In genomic region chr7:40700653-40701475, GRCh38 we compare ENCODE assay signal across 9 cellular contexts.
DNase-seq lines count a peak whose midpoint lies in the region; ATAC-seq, FAIRE-seq and TF ChIP-seq lines count a peak whose summit lies in the region.
"Had no signal": no experiment of that assay in that cellular context is flagged by ENCODE, and none has a peak within 500 bp of the region (broad histone marks: within the 10 kb centered on the region; RNA-seq: fewer than 3 reads in every experiment).

No MANE protein-coding gene starts in this region.

- H4K20me1 ChIP-seq in Loucy (ENCODE audit: insufficient read depth, low read length, poor library complexity, severe bottlenecking) = no peaks in the 10 kb centered on the region
- no peaks in the 10 kb centered on the region for H4K20me1 ChIP-seq in GM12878 (ENCODE audit: control insufficient read depth, insufficient read depth)
- H4K20me1 ChIP-seq in neural progenitor cell (ENCODE audit: low read depth) = no peaks in the 10 kb centered on the region

- H2AFZ ChIP-seq in Loucy (ENCODE audit: low read length) = peak overlapping the region; percentile 47
- H2AFZ ChIP-seq in GM12878 (ENCODE audit: control insufficient read depth, low read depth, low read length) = no peak overlapping the region
- peak overlapping the region; percentile 22 for H2AFZ ChIP-seq in neural progenitor cell (replicated peaks)

- no TSS peak for BruUV-seq in GM12878 (replicated peaks; lab: Mats Ljungman, UMichigan)

- TF ChIP-seq CTCF in Loucy (conservative IDR thresholded peaks at IDR 0.05; ENCODE audit: low read length) (peak; percentile 35), GM12878 (IDR thresholded peaks at IDR 0.05 in 2 of 3, conservative IDR thresholded peaks at IDR 0.05 in 1 of 3; ENCODE audit: control insufficient read depth in 2 of 3, extremely low read depth in 1 of 3, insufficient read depth in 1 of 3, low read depth in 3 of 3, low read length in 3 of 3) (peak in 1 of 3 experiments; percentile 16; a peak in 1 of 6 replicates), neural progenitor cell (IDR thresholded peaks at IDR 0.05) (peak; percentile 11)

- no peaks in the 10 kb centered on the region for H3K79me2 ChIP-seq in Loucy (ENCODE audit: insufficient read depth, low read length)
- no peaks in the 10 kb centered on the region for H3K79me2 ChIP-seq in GM12878 (ENCODE audit: control insufficient read depth, insufficient read depth, low read length)
- H3K79me2 ChIP-seq in neural progenitor cell (ENCODE audit: low read depth) = no peaks in the 10 kb centered on the region

- peak; percentile 44 for FAIRE-seq in GM12878 (lab: Jason Lieb, UNC)

- H3K9me3 ChIP-seq in Loucy (ENCODE audit: insufficient read depth, low read depth, low read length) (no peaks in the 10 kb centered on the region), GM12878 (replicated peaks; ENCODE audit: control insufficient read depth, insufficient read depth, low read length) (no peaks in the 10 kb centered on the region), neural progenitor cell (ENCODE audit: low read depth) (no peaks in the 10 kb centered on the region)

- no peak for TF ChIP-seq EP300 in GM12878 (IDR thresholded peaks at IDR 0.05; ENCODE audit: borderline replicate concordance in 1 of 2, control insufficient read depth in 1 of 2, low read depth in 2 of 2, low read length in 2 of 2)

- SMC1A ChIA-PET in GM12878 (lab: Charles Lee; ENCODE audit: uncharacterized antibody, unreplicated experiment) = interaction anchor here (1.4 kb wide), 1 partner anchor 8 kb away, joined by 6 read pairs; no protein-coding TSS in a partner anchor

- peaks cover 6% of the 10 kb centered on the region for H3K4me1 Mint-ChIP-seq in neural progenitor cell

- H3K4me2 ChIP-seq in Loucy (ENCODE audit: low read depth, low read length, poor library complexity, severe bottlenecking) = peak overlapping the region; percentile 72
- H3K4me2 ChIP-seq in GM12878 (ENCODE audit: control insufficient read depth, insufficient read depth) = no peak overlapping the region
- no peak overlapping the region for H3K4me2 ChIP-seq in neural progenitor cell
- H3K4me2 ChIP-seq: KMS-11 had no signal

- H3K9me3 Mint-ChIP-seq in neural progenitor cell = no peaks in the 10 kb centered on the region

- H3K36me3 ChIP-seq in Loucy (ENCODE audit: insufficient read depth, low read length) (no peaks in the 10 kb centered on the region), GM12878 (ENCODE audit: control insufficient read depth in 2 of 2, insufficient read depth in 2 of 2, low read length in 1 of 2) (no peaks in the 10 kb centered on the region), neural progenitor cell (no peaks in the 10 kb centered on the region)

- POLR2A ChIA-PET in GM12878 (lab: Charles Lee) = no interaction called here

- RAD21 ChIA-PET in GM12878 (lab: Charles Lee; ENCODE audit: unreplicated experiment) = no interaction called here

- no peak for TF ChIP-seq RAD21 in GM12878 (IDR thresholded peaks at IDR 0.05; ENCODE audit: insufficient read depth, low read depth, low read length)

- H3K9ac ChIP-seq in Loucy (ENCODE audit: low read depth, low read length, poor library complexity, severe bottlenecking) (no peak overlapping the region), GM12878 (ENCODE audit: control insufficient read depth, insufficient read depth, low read length) (no peak overlapping the region), neural progenitor cell (no peak overlapping the region)
- H3K9ac ChIP-seq: KMS-11 had no signal

- H3K4me1 ChIP-seq in Loucy (ENCODE audit: insufficient read depth, low read length, poor library complexity, severe bottlenecking) (peaks cover 10% of the 10 kb centered on the region), GM12878 (ENCODE audit: control insufficient read depth, insufficient read depth, low read length) (no peaks in the 10 kb centered on the region), neural progenitor cell (no peaks in the 10 kb centered on the region)

- H3F3A ChIP-seq in Loucy (ENCODE audit: low read depth) (no peaks in the 10 kb centered on the region), neural progenitor cell (ENCODE audit: low read depth) (no peaks in the 10 kb centered on the region)

- ATAC-seq in GM12878 = peak; percentile 75

- no peaks in the 10 kb centered on the region for H3K9me2 ChIP-seq in Loucy (replicated peaks; ENCODE audit: low read depth, low read length)

- H3K27me3 Mint-ChIP-seq in neural progenitor cell (ENCODE audit: insufficient read depth, low read depth) = peaks cover 3% of the 10 kb centered on the region

- H3K36me3 Mint-ChIP-seq in neural progenitor cell = no peaks in the 10 kb centered on the region

- intact Hi-C loops in GM12878 (cut with micrococcal nuclease; ENCODE audit: unreplicated experiment) = loop anchor here (5.0 to 10.0 kb wide), 2 partner anchors 746 to 1006 kb away; partner anchors contain the start of gene CDK13

- no peak for TF ChIP-seq POLR2A in GM12878 (IDR thresholded peaks at IDR 0.05; ENCODE audit: low read depth, low read length)

- CTCF ChIA-PET in GM12878 (lab: Yijun Ruan, JAX) = interaction anchor here (0.6 to 1.1 kb wide), 2 partner anchors 158 to 351 kb away, joined by 3 read pairs; no protein-coding TSS in a partner anchor

- H3K4me3 ChIP-seq in Loucy (ENCODE audit: low read length, poor library complexity, severe bottlenecking) (peak overlapping the region; percentile 38), GM12878 (no peak overlapping the region), neural progenitor cell (no peak overlapping the region)

- H3K27ac ChIP-seq in GM12878 (ENCODE audit: control insufficient read depth, insufficient read depth) (no peak overlapping the region), neural progenitor cell (no peak overlapping the region), substantia nigra (ENCODE audit: low read depth, low read length, poor library complexity, severe bottlenecking) (no peak overlapping the region)
- H3K27ac ChIP-seq: KMS-11 had no signal

- in situ Hi-C loops in GM12878 (cut with MboI) = no loop called here

- H3K27me3 ChIP-seq in Loucy (ENCODE audit: insufficient read depth, low read length, poor library complexity, severe bottlenecking) = no peaks in the 10 kb centered on the region
- H3K27me3 ChIP-seq in GM12878 (replicated peaks in 1 of 2; ENCODE audit: control insufficient read depth in 2 of 2, insufficient read depth in 2 of 2, low read length in 1 of 2) = no peaks in the 10 kb centered on the region
- H3K27me3 ChIP-seq in neural progenitor cell = no peaks in the 10 kb centered on the region

- no peak overlapping the region for H3K27ac Mint-ChIP-seq in neural progenitor cell

- H3K4me3 Mint-ChIP-seq in neural progenitor cell = no peak overlapping the region

- peak; percentile 36 for DNase-seq in EL
- DNase-seq in GM12878 (ENCODE audit: low read depth, low spot score) = no peak
- no peak for DNase-seq in neural progenitor cell (ENCODE audit: low spot score)
- DNase-seq in SHP77 treated with DMSO at 0.1 percent for 48 hours (lab: John Stamatoyannopoulos, UW) = no peak
- DNase-seq in NCI-H526 treated with DMSO at 0.1 percent for 48 hours (lab: John Stamatoyannopoulos, UW) = no peak
- DNase-seq in substantia nigra (lab: John Stamatoyannopoulos, UW) = no peak
- DNase-seq in NCI-H345 treated with DMSO at 0.1 percent for 48 hours (lab: John Stamatoyannopoulos, UW; ENCODE audit: unreplicated experiment) = no peak

- WGBS in GM12878 (ENCODE audit: insufficient coverage, insufficient replicate concordance, low lambda C conversion rate, missing lambda C conversion rate) = 33% methylated on average over 9 of the region's 9 CpGs

TF ChIP-seq in GM12878, 131 proteins besides CTCF, POLR2A, EP300 and RAD21:
- TF ChIP-seq KAT2A (conservative IDR thresholded peaks at IDR 0.05; ENCODE audit: control insufficient read depth, low read depth, low read length) (no peak), NFIC (IDR thresholded peaks at IDR 0.05; ENCODE audit: low read depth, low read length) (no peak)
